ENCODE assay signal across 16 cellular contexts in genomic region chr1:184145083-184145482, GRCh38.
DNase-seq lines count a peak whose midpoint lies in the region; TF ChIP-seq lines count a peak whose summit lies in the region.
"Had no signal": no experiment of that assay in that cellular context is flagged by ENCODE, and none has a peak within 500 bp of the region (broad histone marks: within the 10 kb centered on the region; RNA-seq: fewer than 3 reads in every experiment).

No MANE protein-coding gene starts in this region.

- H3K9me3 Mint-ChIP-seq in glutamatergic neuron (ENCODE audit: unreplicated experiment): peaks cover 8% of the 10 kb centered on the region
- H3K9me3 Mint-ChIP-seq: CD8-positive, alpha-beta T cell had no signal

- H3K27ac Mint-ChIP-seq in glutamatergic neuron (ENCODE audit: unreplicated experiment): peak overlapping the region; percentile 34
- H3K27ac Mint-ChIP-seq: B cell; CD4-positive, alpha-beta T cell; CD8-positive, alpha-beta T cell had no signal

- H3K4me1 Mint-ChIP-seq in glutamatergic neuron (ENCODE audit: low read depth, unreplicated experiment): peaks cover 30% of the 10 kb centered on the region
- H3K4me1 Mint-ChIP-seq: B cell had no signal

- peaks cover 5% of the 10 kb centered on the region for H3K36me3 Mint-ChIP-seq in glutamatergic neuron (ENCODE audit: unreplicated experiment)
- H3K36me3 Mint-ChIP-seq: CD8-positive, alpha-beta T cell had no signal

- peaks cover 7% of the 10 kb centered on the region for H3K27me3 Mint-ChIP-seq in glutamatergic neuron (ENCODE audit: unreplicated experiment)

- intact Hi-C loops in cardiac septum (cut with DNase I): no loop called here

- DNase-seq in DMS 273 (lab: John Stamatoyannopoulos, UW; ENCODE audit: unreplicated experiment) (peak; percentile 75), DMS 273 treated with DMSO at 0.1 percent for 48 hours (lab: John Stamatoyannopoulos, UW) (no peak), NCI-H1694 (lab: John Stamatoyannopoulos, UW) (peak; percentile 34), NCI-H524 treated with DMSO at 0.1 percent for 48 hours (lab: John Stamatoyannopoulos, UW) (peak; percentile 10), glutamatergic neuron (no peak), NCI-H1105 (lab: John Stamatoyannopoulos, UW) (no peak), cardiac septum (ENCODE audit: low spot score) (no peak), mucosa of gallbladder (ENCODE audit: low spot score) (no peak)
- DNase-seq: AML-193; Caco-2; Calu3; CD4-positive, alpha-beta T cell; CD8-positive, alpha-beta T cell; DMS79 treated with DMSO at 0.1 percent for 48 hours; GF-D8 had no signal

- no peak for TF ChIP-seq CTCF in glutamatergic neuron (IDR thresholded peaks at IDR 0.05; ENCODE audit: partially characterized antibody, unreplicated experiment)

- H3K4me3 Mint-ChIP-seq in glutamatergic neuron (ENCODE audit: unreplicated experiment): no peak overlapping the region
- H3K4me3 Mint-ChIP-seq: B cell; CD4-positive, alpha-beta T cell; CD8-positive, alpha-beta T cell had no signal

Comparison
In these comparisons a context has a peak if more than half of its experiments do, and no peak if none do; other contexts are left out.
1. DNase-seq: peak in DMS 273 (single experiment), NCI-H1694 (single experiment) and NCI-H524 treated with DMSO at 0.1 percent for 48 hours (single experiment); none in DMS 273 treated with DMSO at 0.1 percent for 48 hours (single experiment), glutamatergic neuron (single experiment), NCI-H1105 (single experiment), cardiac septum (single experiment) and mucosa of gallbladder (single experiment).